Comparison of ENCODE assay signal across 19 cellular contexts in genomic region chrX:17818729-17819128, GRCh38. TPM values are rescaled to one million over a fixed set of nuclear protein-coding genes. Genes with fewer than 3 reads are reported as not detected.
"Had no signal": no experiment of that assay in that cellular context is flagged by ENCODE, and none has a peak within 500 bp of the region (broad histone marks: within the 10 kb centered on the region; RNA-seq: fewer than 3 reads in every experiment).

No MANE protein-coding gene starts in this region.

- H3K36me3 ChIP-seq: SJSA1 had no signal

- DNase-seq: KBM-7, MM.1S, NCI-H1092 treated with DMSO at 0.1 percent for 48 hours, NCI-H1436 treated with DMSO at 0.1 percent for 48 hours, NCI-H1694, NCI-H187 treated with DMSO at 0.1 percent for 48 hours, NCI-H2029 treated with DMSO at 0.1 percent for 48 hours, NCI-H2171 treated with DMSO at 0.1 percent for 48 hours, NCI-H345, NCI-H446 treated with DMSO at 0.1 percent for 48 hours, NCI-H510A treated with DMSO at 0.1 percent for 48 hours, NCI-H526, NCI-H82, Right ventricle myocardium superior, RPMI8226, SIG-M5 had no signal

- H3K27ac ChIP-seq: SJSA1, SK-N-MC had no signal

- H3K4me1 ChIP-seq: SJSA1 had no signal

- H3K27me3 ChIP-seq: SJSA1 had no signal

- H3K9me3 ChIP-seq: SJSA1 had no signal

- H3K4me3 ChIP-seq: SJSA1, SK-N-MC had no signal

RNA-seq across cellular contexts. Expression of gene RAI2, which starts 42.4 kb away (rescaled TPM):
- total RNA-seq: HT-29 had no signal
